In the genomic region with DNA sequence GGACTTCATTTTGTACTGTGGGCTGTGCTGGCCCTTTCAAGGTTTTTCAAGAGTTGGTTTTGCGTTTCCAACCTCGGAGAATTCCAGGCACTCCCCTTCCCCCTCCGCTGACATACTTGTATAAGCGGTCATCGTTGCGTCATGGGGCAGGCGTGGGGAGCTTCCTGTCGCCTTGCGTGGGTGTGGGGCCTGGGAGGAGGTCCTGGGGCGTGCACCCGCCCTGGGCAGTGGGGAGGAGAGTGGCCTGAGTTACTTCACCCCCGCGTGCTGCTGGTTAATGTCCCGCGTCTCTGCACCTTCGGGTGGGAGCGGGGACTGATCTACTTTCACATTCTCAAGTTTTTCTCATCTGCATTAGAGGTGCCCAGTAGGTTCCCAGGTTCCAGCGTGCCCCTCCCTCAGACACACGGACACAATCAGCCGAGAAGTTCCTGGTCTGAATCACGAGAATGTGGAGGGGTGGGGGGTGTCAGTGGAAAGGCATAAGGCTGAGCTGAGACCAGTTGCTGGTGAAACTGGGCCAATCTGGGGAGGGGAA, we compare ENCODE assay signal across 1 cellular context.
TF ChIP-seq lines count a peak whose summit lies in the region.

No MANE protein-coding gene starts in this region.

TF ChIP-seq in K562, 482 proteins besides CTCF, POLR2A, EP300 and RAD21 (continued from another document and continues in another):
- TF ChIP-seq, protein P1, sequence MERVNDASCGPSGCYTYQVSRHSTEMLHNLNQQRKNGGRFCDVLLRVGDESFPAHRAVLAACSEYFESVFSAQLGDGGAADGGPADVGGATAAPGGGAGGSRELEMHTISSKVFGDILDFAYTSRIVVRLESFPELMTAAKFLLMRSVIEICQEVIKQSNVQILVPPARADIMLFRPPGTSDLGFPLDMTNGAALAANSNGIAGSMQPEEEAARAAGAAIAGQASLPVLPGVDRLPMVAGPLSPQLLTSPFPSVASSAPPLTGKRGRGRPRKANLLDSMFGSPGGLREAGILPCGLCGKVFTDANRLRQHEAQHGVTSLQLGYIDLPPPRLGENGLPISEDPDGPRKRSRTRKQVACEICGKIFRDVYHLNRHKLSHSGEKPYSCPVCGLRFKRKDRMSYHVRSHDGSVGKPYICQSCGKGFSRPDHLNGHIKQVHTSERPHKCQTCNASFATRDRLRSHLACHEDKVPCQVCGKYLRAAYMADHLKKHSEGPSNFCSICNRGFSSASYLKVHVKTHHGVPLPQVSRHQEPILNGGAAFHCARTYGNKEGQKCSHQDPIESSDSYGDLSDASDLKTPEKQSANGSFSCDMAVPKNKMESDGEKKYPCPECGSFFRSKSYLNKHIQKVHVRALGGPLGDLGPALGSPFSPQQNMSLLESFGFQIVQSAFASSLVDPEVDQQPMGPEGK (CRISPR knock-in tag; IDR thresholded peaks at IDR 0.05; ENCODE audit: borderline replicate concordance), result no peak
- TF ChIP-seq CEBPG (CRISPR knock-in tag; IDR thresholded peaks at IDR 0.05), result peak; percentile 92
- peak; percentile 86 to 92 for TF ChIP-seq CEBPG (tag; conservative IDR thresholded peaks at IDR 0.05 in 1 of 2, IDR thresholded peaks at IDR 0.05 in 1 of 2)
- TF ChIP-seq SREBF1 (IDR thresholded peaks at IDR 0.05; ENCODE audit: borderline replicate concordance, low read depth, low read length), result no peak
- peak; percentile 76 for TF ChIP-seq CCNT2 (IDR thresholded peaks at IDR 0.05; ENCODE audit: borderline replicate concordance, extremely low read depth, insufficient read length, low read depth, low read length)
- TF ChIP-seq OTX1 (CRISPR knock-in tag; IDR thresholded peaks at IDR 0.05), result 0 out of 2 replicates have a peak, but pooled peaks have one; percentile 1
- no peak for TF ChIP-seq FOXJ2 (tag; IDR thresholded peaks at IDR 0.05)
- TF ChIP-seq POLR2B (IDR thresholded peaks at IDR 0.05; ENCODE audit: low read depth, partially characterized antibody), result peak; percentile 45
- no peak for TF ChIP-seq BRCA1 (IDR thresholded peaks at IDR 0.05)
- no peak for TF ChIP-seq BRCA1 (CRISPR knock-in tag; IDR thresholded peaks at IDR 0.05)
- TF ChIP-seq, protein P2, sequence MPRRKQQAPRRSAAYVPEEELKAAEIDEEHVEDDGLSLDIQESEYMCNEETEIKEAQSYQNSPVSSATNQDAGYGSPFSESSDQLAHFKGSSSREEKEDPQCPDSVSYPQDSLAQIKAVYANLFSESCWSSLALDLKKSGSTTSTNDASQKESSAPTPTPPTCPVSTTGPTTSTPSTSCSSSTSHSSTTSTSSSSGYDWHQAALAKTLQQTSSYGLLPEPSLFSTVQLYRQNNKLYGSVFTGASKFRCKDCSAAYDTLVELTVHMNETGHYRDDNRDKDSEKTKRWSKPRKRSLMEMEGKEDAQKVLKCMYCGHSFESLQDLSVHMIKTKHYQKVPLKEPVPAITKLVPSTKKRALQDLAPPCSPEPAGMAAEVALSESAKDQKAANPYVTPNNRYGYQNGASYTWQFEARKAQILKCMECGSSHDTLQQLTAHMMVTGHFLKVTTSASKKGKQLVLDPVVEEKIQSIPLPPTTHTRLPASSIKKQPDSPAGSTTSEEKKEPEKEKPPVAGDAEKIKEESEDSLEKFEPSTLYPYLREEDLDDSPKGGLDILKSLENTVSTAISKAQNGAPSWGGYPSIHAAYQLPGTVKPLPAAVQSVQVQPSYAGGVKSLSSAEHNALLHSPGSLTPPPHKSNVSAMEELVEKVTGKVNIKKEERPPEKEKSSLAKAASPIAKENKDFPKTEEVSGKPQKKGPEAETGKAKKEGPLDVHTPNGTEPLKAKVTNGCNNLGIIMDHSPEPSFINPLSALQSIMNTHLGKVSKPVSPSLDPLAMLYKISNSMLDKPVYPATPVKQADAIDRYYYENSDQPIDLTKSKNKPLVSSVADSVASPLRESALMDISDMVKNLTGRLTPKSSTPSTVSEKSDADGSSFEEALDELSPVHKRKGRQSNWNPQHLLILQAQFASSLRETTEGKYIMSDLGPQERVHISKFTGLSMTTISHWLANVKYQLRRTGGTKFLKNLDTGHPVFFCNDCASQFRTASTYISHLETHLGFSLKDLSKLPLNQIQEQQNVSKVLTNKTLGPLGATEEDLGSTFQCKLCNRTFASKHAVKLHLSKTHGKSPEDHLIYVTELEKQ (CRISPR knock-in tag; IDR thresholded peaks at IDR 0.05), result no peak
- TF ChIP-seq FOSL1 (tag; conservative IDR thresholded peaks at IDR 0.05), result peak; percentile 36; the same call in 1 of the 2 replicates
- TF ChIP-seq KDM4B (IDR thresholded peaks at IDR 0.05; ENCODE audit: borderline replicate concordance in 2 of 2, low read depth in 1 of 2), result no peak
- TF ChIP-seq ZFP1 (CRISPR knock-in tag; IDR thresholded peaks at IDR 0.05), result no peak
- TF ChIP-seq E2F3 (CRISPR knock-in tag; IDR thresholded peaks at IDR 0.05), result 0 out of 2 replicates have a peak, but pooled peaks have one; percentile 50
- TF ChIP-seq CAMTA2 (CRISPR knock-in tag; conservative IDR thresholded peaks at IDR 0.05), result no peak
- TF ChIP-seq, protein P3, sequence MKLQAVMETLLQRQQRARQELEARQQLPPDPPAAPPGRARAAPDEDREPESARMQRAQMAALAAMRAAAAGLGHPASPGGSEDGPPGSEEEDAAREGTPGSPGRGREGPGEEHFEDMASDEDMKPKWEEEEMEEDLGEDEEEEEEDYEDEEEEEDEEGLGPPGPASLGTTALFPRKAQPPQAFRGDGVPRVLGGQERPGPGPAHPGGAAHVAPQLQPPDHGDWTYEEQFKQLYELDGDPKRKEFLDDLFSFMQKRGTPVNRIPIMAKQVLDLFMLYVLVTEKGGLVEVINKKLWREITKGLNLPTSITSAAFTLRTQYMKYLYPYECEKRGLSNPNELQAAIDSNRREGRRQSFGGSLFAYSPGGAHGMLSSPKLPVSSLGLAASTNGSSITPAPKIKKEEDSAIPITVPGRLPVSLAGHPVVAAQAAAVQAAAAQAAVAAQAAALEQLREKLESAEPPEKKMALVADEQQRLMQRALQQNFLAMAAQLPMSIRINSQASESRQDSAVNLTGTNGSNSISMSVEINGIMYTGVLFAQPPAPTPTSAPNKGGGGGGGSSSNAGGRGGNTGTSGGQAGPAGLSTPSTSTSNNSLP (IDR thresholded peaks at IDR 0.05; ENCODE audit: borderline replicate concordance, low read depth, low read length), result no peak
- TF ChIP-seq, protein P4, sequence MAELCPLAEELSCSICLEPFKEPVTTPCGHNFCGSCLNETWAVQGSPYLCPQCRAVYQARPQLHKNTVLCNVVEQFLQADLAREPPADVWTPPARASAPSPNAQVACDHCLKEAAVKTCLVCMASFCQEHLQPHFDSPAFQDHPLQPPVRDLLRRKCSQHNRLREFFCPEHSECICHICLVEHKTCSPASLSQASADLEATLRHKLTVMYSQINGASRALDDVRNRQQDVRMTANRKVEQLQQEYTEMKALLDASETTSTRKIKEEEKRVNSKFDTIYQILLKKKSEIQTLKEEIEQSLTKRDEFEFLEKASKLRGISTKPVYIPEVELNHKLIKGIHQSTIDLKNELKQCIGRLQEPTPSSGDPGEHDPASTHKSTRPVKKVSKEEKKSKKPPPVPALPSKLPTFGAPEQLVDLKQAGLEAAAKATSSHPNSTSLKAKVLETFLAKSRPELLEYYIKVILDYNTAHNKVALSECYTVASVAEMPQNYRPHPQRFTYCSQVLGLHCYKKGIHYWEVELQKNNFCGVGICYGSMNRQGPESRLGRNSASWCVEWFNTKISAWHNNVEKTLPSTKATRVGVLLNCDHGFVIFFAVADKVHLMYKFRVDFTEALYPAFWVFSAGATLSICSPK (IDR thresholded peaks at IDR 0.05; ENCODE audit: borderline replicate concordance), result no peak
- TF ChIP-seq TARDBP (IDR thresholded peaks at IDR 0.05), result peak; percentile 50; the same call in 1 of the 2 replicates
- no peak for TF ChIP-seq FOXK2 (conservative IDR thresholded peaks at IDR 0.05 in 1 of 2, IDR thresholded peaks at IDR 0.05 in 1 of 2; ENCODE audit: low read depth in 2 of 2)
- TF ChIP-seq TRIM24 (IDR thresholded peaks at IDR 0.05), result no peak
- no peak for TF ChIP-seq CBFA2T2 (conservative IDR thresholded peaks at IDR 0.05)
- no peak for TF ChIP-seq ZNF124 (CRISPR knock-in tag; IDR thresholded peaks at IDR 0.05)
- TF ChIP-seq ZNF507 (tag; conservative IDR thresholded peaks at IDR 0.05), result no peak
- TF ChIP-seq, protein P5, sequence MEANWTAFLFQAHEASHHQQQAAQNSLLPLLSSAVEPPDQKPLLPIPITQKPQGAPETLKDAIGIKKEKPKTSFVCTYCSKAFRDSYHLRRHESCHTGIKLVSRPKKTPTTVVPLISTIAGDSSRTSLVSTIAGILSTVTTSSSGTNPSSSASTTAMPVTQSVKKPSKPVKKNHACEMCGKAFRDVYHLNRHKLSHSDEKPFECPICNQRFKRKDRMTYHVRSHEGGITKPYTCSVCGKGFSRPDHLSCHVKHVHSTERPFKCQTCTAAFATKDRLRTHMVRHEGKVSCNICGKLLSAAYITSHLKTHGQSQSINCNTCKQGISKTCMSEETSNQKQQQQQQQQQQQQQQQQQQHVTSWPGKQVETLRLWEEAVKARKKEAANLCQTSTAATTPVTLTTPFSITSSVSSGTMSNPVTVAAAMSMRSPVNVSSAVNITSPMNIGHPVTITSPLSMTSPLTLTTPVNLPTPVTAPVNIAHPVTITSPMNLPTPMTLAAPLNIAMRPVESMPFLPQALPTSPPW (CRISPR knock-in tag; IDR thresholded peaks at IDR 0.05), result peak; percentile 56; the same call in 1 of the 2 replicates
- no peak for TF ChIP-seq NCOA4 (IDR thresholded peaks at IDR 0.05; ENCODE audit: partially characterized antibody)
- no peak for TF ChIP-seq ZNF766 (CRISPR knock-in tag; conservative IDR thresholded peaks at IDR 0.05)
- no peak for TF ChIP-seq SPI1 (IDR thresholded peaks at IDR 0.05; ENCODE audit: borderline replicate concordance, low read depth, low read length)
- TF ChIP-seq DNMT1 (IDR thresholded peaks at IDR 0.05), result no peak
- no peak for TF ChIP-seq NR2C1 (IDR thresholded peaks at IDR 0.05)
- TF ChIP-seq NR2C1 (tag; IDR thresholded peaks at IDR 0.05), result no peak
- TF ChIP-seq ZNF561 (CRISPR knock-in tag; conservative IDR thresholded peaks at IDR 0.05), result no peak
- TF ChIP-seq NCOA1 (IDR thresholded peaks at IDR 0.05; ENCODE audit: low read depth), result peak; percentile 57; the same call in 1 of the 2 replicates
- TF ChIP-seq RB1 (IDR thresholded peaks at IDR 0.05; ENCODE audit: low read depth), result peak; percentile 19; the same call in 1 of the 2 replicates
- TF ChIP-seq, protein P6, sequence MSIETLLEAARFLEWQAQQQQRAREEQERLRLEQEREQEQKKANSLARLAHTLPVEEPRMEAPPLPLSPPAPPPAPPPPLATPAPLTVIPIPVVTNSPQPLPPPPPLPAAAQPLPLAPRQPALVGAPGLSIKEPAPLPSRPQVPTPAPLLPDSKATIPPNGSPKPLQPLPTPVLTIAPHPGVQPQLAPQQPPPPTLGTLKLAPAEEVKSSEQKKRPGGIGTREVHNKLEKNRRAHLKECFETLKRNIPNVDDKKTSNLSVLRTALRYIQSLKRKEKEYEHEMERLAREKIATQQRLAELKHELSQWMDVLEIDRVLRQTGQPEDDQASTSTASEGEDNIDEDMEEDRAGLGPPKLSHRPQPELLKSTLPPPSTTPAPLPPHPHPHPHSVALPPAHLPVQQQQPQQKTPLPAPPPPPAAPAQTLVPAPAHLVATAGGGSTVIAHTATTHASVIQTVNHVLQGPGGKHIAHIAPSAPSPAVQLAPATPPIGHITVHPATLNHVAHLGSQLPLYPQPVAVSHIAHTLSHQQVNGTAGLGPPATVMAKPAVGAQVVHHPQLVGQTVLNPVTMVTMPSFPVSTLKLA (conservative IDR thresholded peaks at IDR 0.05), result peak; percentile 17 to 49; a peak in 3 of 4 replicates
- TF ChIP-seq, protein P7, sequence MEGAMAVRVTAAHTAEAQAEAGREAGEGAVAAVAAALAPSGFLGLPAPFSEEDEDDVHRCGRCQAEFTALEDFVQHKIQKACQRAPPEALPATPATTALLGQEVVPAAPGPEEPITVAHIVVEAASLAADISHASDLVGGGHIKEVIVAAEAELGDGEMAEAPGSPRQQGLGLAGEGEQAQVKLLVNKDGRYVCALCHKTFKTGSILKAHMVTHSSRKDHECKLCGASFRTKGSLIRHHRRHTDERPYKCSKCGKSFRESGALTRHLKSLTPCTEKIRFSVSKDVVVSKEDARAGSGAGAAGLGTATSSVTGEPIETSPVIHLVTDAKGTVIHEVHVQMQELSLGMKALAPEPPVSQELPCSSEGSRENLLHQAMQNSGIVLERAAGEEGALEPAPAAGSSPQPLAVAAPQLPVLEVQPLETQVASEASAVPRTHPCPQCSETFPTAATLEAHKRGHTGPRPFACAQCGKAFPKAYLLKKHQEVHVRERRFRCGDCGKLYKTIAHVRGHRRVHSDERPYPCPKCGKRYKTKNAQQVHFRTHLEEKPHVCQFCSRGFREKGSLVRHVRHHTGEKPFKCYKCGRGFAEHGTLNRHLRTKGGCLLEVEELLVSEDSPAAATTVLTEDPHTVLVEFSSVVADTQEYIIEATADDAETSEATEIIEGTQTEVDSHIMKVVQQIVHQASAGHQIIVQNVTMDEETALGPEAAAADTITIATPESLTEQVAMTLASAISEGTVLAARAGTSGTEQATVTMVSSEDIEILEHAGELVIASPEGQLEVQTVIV (CRISPR knock-in tag; IDR thresholded peaks at IDR 0.05; ENCODE audit: borderline replicate concordance), result no peak
- no peak for TF ChIP-seq SAP30 (IDR thresholded peaks at IDR 0.05; ENCODE audit: borderline replicate concordance, insufficient read depth, low read depth, low read length, poor library complexity, severe bottlenecking)
- TF ChIP-seq FOXP1 (CRISPR knock-in tag; IDR thresholded peaks at IDR 0.05), result peak; percentile 89
- 0 out of 2 replicates have a peak, but pooled peaks have one; percentile 27 for TF ChIP-seq DPF2 (IDR thresholded peaks at IDR 0.05)
- no peak for TF ChIP-seq ZNF551 (CRISPR knock-in tag; IDR thresholded peaks at IDR 0.05)
- TF ChIP-seq, protein P8, sequence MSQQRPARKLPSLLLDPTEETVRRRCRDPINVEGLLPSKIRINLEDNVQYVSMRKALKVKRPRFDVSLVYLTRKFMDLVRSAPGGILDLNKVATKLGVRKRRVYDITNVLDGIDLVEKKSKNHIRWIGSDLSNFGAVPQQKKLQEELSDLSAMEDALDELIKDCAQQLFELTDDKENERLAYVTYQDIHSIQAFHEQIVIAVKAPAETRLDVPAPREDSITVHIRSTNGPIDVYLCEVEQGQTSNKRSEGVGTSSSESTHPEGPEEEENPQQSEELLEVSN (IDR thresholded peaks at IDR 0.05; ENCODE audit: borderline replicate concordance in 1 of 2, extremely low read depth in 1 of 2, insufficient read depth in 1 of 2, insufficient read length in 1 of 2, low read depth in 1 of 2, low read length in 1 of 2, poor library complexity in 1 of 2, severe bottlenecking in 1 of 2), result peak in 1 of 2 experiments; percentile 9
- no peak for TF ChIP-seq RCOR1 (IDR thresholded peaks at IDR 0.05; ENCODE audit: borderline replicate concordance in 1 of 2, low read depth in 2 of 2, low read length in 2 of 2)
- TF ChIP-seq ZC3H11A (IDR thresholded peaks at IDR 0.05; ENCODE audit: low read depth, low read length), result no peak
- TF ChIP-seq, protein P9, sequence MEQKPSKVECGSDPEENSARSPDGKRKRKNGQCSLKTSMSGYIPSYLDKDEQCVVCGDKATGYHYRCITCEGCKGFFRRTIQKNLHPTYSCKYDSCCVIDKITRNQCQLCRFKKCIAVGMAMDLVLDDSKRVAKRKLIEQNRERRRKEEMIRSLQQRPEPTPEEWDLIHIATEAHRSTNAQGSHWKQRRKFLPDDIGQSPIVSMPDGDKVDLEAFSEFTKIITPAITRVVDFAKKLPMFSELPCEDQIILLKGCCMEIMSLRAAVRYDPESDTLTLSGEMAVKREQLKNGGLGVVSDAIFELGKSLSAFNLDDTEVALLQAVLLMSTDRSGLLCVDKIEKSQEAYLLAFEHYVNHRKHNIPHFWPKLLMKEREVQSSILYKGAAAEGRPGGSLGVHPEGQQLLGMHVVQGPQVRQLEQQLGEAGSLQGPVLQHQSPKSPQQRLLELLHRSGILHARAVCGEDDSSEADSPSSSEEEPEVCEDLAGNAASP (IDR thresholded peaks at IDR 0.05), result no peak
- no peak for TF ChIP-seq ZEB2 (IDR thresholded peaks at IDR 0.05)
